In genomic region chr2:18243831-18244230, GRCh38 we compare ENCODE assay signal across 20 cellular contexts.
"Had no signal": no experiment of that assay in that cellular context is flagged by ENCODE, and none has a peak within 500 bp of the region (broad histone marks: within the 10 kb centered on the region; RNA-seq: fewer than 3 reads in every experiment).

No MANE protein-coding gene starts in this region.

- H3K27me3 Mint-ChIP-seq: dendritic cell treated with granulocyte-macrophage colony-stimulating factor and Interleukin-4, amounts not matched to agents 40 ng/mL and 50 ng/mL, for 4 days; progenitor cell of endocrine pancreas had no signal

- H3K4me1 ChIP-seq: foreskin keratinocyte, lower lobe of right lung, pancreas, tibial artery had no signal

- H3K4me1 Mint-ChIP-seq: memory B cell, mesothelial cell of epicardium, naive B cell had no signal

- H3K9me3 Mint-ChIP-seq: dendritic cell treated with granulocyte-macrophage colony-stimulating factor and Interleukin-4, amounts not matched to agents 40 ng/mL and 50 ng/mL, for 4 days; memory B cell; nephron; stimulated activated naive CD8-positive, alpha-beta T cell treated with anti-CD3 and anti-CD28 coated beads, Interleukin-15, Interleukin-2, amounts not matched to agents 100 ng/mL and 50 ng/mL, for 24 hours had no signal

- H3K9me3 ChIP-seq: left ventricle myocardium inferior, lower lobe of right lung, pancreas, tibial artery had no signal

- H3K27ac Mint-ChIP-seq: dendritic cell treated with granulocyte-macrophage colony-stimulating factor and Interleukin-4, amounts not matched to agents 40 ng/mL and 50 ng/mL, for 4 days; memory B cell; mesothelial cell of epicardium; naive B cell; nephron; progenitor cell of endocrine pancreas; stimulated activated naive CD8-positive, alpha-beta T cell treated with anti-CD3 and anti-CD28 coated beads, Interleukin-15, Interleukin-2, amounts not matched to agents 100 ng/mL and 50 ng/mL, for 24 hours had no signal

- H3K36me3 Mint-ChIP-seq: memory B cell, mesothelial cell of epicardium, naive B cell had no signal

- H3K4me2 ChIP-seq: hepatocyte, smooth muscle cell had no signal

- H3K27ac ChIP-seq: foreskin keratinocyte, hepatocyte, left ventricle myocardium inferior, lower lobe of right lung, pancreas, tibial artery had no signal

- H2AFZ ChIP-seq: hepatocyte had no signal

- H3K4me3 ChIP-seq: hepatocyte, left ventricle myocardium inferior, lower lobe of right lung, pancreas, smooth muscle cell, tibial artery had no signal

- ATAC-seq: foreskin keratinocyte, left cardiac atrium, lower lobe of right lung, pancreas, right cardiac atrium had no signal

- H3K27me3 ChIP-seq: hepatocyte, pancreas, tibial artery had no signal

- DNase-seq: foreskin keratinocyte; head of caudate nucleus; kidney; left cardiac atrium; left ventricle myocardium inferior; lower lobe of right lung; naive B cell; occipital lobe; pancreas; right cardiac atrium; stimulated activated CD4-positive, alpha-beta T cell treated with anti-CD3 and anti-CD28 coated beads, Interleukin-2, amount 100 ng/mL, for 48 hours; tibial artery had no signal

- H3K4me3 Mint-ChIP-seq: dendritic cell treated with granulocyte-macrophage colony-stimulating factor and Interleukin-4, amounts not matched to agents 40 ng/mL and 50 ng/mL, for 4 days; memory B cell; mesothelial cell of epicardium; naive B cell; nephron; stimulated activated naive CD8-positive, alpha-beta T cell treated with anti-CD3 and anti-CD28 coated beads, Interleukin-15, Interleukin-2, amounts not matched to agents 100 ng/mL and 50 ng/mL, for 24 hours had no signal

- H3K36me3 ChIP-seq: left ventricle myocardium inferior, lower lobe of right lung, pancreas, tibial artery had no signal
